In the genomic region with DNA sequence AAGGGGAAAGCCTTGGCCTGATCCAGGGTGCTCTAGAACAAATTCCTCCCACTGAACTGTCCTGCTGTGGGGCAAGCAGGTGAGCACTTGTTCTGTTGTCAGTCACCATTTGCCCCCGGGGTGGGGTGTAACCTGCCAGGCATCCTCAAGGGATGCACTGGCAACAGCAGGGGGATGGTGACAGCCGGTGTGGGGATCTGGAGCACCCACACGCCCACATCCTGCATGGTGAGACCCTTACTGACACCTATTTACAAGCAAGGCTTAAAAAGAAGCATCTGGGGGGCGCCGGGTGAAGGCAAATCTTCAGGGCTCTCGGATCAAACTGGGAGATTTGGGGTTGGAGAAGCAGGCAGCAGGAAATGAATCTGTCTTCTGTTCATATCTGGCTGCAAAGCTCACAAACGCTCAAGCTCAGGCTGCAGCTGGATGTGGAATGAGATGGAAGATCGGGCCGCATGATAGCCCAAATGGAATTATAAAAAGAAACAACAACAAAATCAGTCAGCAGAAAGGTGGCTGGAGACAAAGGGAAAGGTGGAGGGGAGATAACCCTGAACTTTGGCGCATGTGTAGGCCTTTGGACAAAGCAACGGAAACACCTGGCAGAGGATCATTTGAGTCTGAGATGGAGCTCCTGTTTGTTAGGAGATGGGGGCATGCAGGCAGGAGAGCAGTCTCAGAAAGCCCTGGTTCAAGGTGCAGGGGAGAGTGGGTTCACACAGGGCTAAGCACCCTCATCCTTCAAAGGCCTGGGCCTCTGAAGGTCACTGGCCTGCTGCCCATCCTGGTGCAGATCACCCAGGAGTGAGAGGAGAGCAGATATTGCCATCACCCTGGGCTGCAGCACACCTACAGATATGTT, we compare ENCODE assay signal across 2 cellular contexts.
A peak's percentile ranks its signal among the peaks of the same experiment; 100 is the strongest.
TF ChIP-seq lines count a peak whose summit lies in the region.

No MANE protein-coding gene starts in this region.

TF ChIP-seq in SK-N-SH, 30 proteins besides CTCF, POLR2A, EP300 and RAD21:
- TF ChIP-seq IRF3 (IDR thresholded peaks at IDR 0.05; ENCODE audit: low read depth, low read length) (no peak), GATA2 (CRISPR knock-in tag; IDR thresholded peaks at IDR 0.05) (peak; percentile 64), TCF12 (IDR thresholded peaks at IDR 0.05) (no peak), MXI1 (IDR thresholded peaks at IDR 0.05; ENCODE audit: low read depth, low read length) (no peak), ELF1 (IDR thresholded peaks at IDR 0.05) (no peak)
- TF ChIP-seq, protein P1, sequence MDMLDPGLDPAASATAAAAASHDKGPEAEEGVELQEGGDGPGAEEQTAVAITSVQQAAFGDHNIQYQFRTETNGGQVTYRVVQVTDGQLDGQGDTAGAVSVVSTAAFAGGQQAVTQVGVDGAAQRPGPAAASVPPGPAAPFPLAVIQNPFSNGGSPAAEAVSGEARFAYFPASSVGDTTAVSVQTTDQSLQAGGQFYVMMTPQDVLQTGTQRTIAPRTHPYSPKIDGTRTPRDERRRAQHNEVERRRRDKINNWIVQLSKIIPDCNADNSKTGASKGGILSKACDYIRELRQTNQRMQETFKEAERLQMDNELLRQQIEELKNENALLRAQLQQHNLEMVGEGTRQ (IDR thresholded peaks at IDR 0.05; ENCODE audit: borderline replicate concordance, low read depth, low read length), result no peak
TF ChIP-seq in SK-N-SH: peak in this region for 1.

TF ChIP-seq in SK-N-SH treated with all-trans-retinoic acid at 6 μM for 48 hours, 23 proteins besides CTCF, POLR2A, EP300 and RAD21:
- TF ChIP-seq GLIS3 (CRISPR knock-in tag; IDR thresholded peaks at IDR 0.05), result no peak
- TF ChIP-seq CSDC2 (CRISPR knock-in tag; IDR thresholded peaks at IDR 0.05), result no peak
- TF ChIP-seq, protein P2, sequence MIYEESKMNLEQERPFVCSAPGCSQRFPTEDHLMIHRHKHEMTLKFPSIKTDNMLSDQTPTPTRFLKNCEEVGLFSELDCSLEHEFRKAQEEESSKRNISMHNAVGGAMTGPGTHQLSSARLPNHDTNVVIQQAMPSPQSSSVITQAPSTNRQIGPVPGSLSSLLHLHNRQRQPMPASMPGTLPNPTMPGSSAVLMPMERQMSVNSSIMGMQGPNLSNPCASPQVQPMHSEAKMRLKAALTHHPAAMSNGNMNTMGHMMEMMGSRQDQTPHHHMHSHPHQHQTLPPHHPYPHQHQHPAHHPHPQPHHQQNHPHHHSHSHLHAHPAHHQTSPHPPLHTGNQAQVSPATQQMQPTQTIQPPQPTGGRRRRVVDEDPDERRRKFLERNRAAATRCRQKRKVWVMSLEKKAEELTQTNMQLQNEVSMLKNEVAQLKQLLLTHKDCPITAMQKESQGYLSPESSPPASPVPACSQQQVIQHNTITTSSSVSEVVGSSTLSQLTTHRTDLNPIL (CRISPR knock-in tag; IDR thresholded peaks at IDR 0.05; ENCODE audit: low read depth), result no peak
